ENCODE assay signal across 10 cellular contexts in genomic region chr12:1553987-1554982, GRCh38. TPM values are rescaled to one million over a fixed set of nuclear protein-coding genes. Genes with fewer than 3 reads are reported as not detected.
A peak's percentile ranks its signal among the peaks of the same experiment; 100 is the strongest.
DNase-seq lines count a peak whose midpoint lies in the region; ATAC-seq, FAIRE-seq and TF ChIP-seq lines count a peak whose summit lies in the region.
"Had no signal": no experiment of that assay in that cellular context is flagged by ENCODE, and none has a peak within 500 bp of the region (broad histone marks: within the 10 kb centered on the region; RNA-seq: fewer than 3 reads in every experiment).

No MANE protein-coding gene starts in this region.

- H3K9me3 Mint-ChIP-seq in activated naive CD4-positive, alpha-beta T cell treated with anti-CD3 and anti-CD28 coated beads, Interleukin-2, amount 50 U/mL, for 72 hours, result peaks cover 0 to 9% of the 10 kb centered on the region in 2 donors

- H3K9ac ChIP-seq in kidney (ENCODE audit: low read length in 2 of 2), result no peak overlapping the region

- H3K27ac ChIP-seq in kidney (ENCODE audit: low read depth in 2 of 2, low read length in 2 of 2) (no peak overlapping the region), breast epithelium (no peak overlapping the region)
- H3K27ac ChIP-seq: SK-N-MC had no signal

- H3K9me3 ChIP-seq in kidney (ENCODE audit: control insufficient read depth in 1 of 2, low read length in 2 of 2) (no peaks in the 10 kb centered on the region), breast epithelium (no peaks in the 10 kb centered on the region)

- no peak for TF ChIP-seq POLR2A in breast epithelium (IDR thresholded peaks at IDR 0.05)

- no peak for TF ChIP-seq CTCF in GM13977 (IDR thresholded peaks at IDR 0.05; ENCODE audit: extremely low read depth, insufficient read depth, missing control alignments)
- TF ChIP-seq CTCF in kidney (IDR thresholded peaks at IDR 0.05; ENCODE audit: borderline replicate concordance, extremely low read depth, insufficient read depth), result no peak
- TF ChIP-seq CTCF in breast epithelium (IDR thresholded peaks at IDR 0.05), result no peak

- H3K27me3 ChIP-seq in breast epithelium, result no peaks in the 10 kb centered on the region

- intact Hi-C loops in kidney (cut with DNase I) (no loop called here), breast epithelium (cut with DNase I; ENCODE audit: low total_unique reads) (no loop called here)

- ATAC-seq in GM19397 (IDR thresholded peaks at IDR 0.05; ENCODE audit: unreplicated experiment), result peak; percentile 88
- ATAC-seq in HG03097 (IDR thresholded peaks at IDR 0.05; ENCODE audit: low FRiP score, unreplicated experiment), result peak; percentile 97
- ATAC-seq in activated naive CD4-positive, alpha-beta T cell treated with anti-CD3 and anti-CD28 coated beads, Interleukin-2, amount 50 U/mL, for 72 hours, result peak; percentile 93 to 97

- no peaks in the 10 kb centered on the region for H3K36me3 Mint-ChIP-seq in activated naive CD4-positive, alpha-beta T cell treated with anti-CD3 and anti-CD28 coated beads, Interleukin-2, amount 50 U/mL, for 72 hours

- in situ Hi-C loops in GM13977 (cut with MboI; ENCODE audit: low pct_unique_long_range_greater_than_20kb, low sequenced_read_pairs, unreplicated experiment), result no loop called here

- FAIRE-seq in kidney (lab: Jason Lieb, UNC), result no peak
- FAIRE-seq: colon had no signal

- DNase-seq in GM13977 (ENCODE audit: low spot score), result peak; percentile 88
- peak; percentile 59 to 62 for DNase-seq in activated naive CD4-positive, alpha-beta T cell treated with anti-CD3 and anti-CD28 coated beads, Interleukin-2, amount 50 U/mL, for 72 hours (ENCODE audit: low spot score in 2 of 2)
- DNase-seq in kidney, result no peak
- no peak for DNase-seq in breast epithelium (ENCODE audit: low spot score in 2 of 2)
- no peak for DNase-seq in COR-L47 (lab: John Stamatoyannopoulos, UW)
- DNase-seq in hypothalamus (lab: John Stamatoyannopoulos, UW), result no peak

- H3K4me3 ChIP-seq in kidney (ENCODE audit: low read length in 2 of 2) (no peak overlapping the region), breast epithelium (no peak overlapping the region)
- H3K4me3 ChIP-seq: SK-N-MC had no signal

- H3K4me1 ChIP-seq in kidney (ENCODE audit: control insufficient read depth in 1 of 2, insufficient read depth in 1 of 2, low read depth in 1 of 2, low read length in 2 of 2), result no peaks in the 10 kb centered on the region
- no peaks in the 10 kb centered on the region for H3K4me1 ChIP-seq in breast epithelium

- peak overlapping the region in 1 of 2 donors; percentile 17 for H3K27ac Mint-ChIP-seq in activated naive CD4-positive, alpha-beta T cell treated with anti-CD3 and anti-CD28 coated beads, Interleukin-2, amount 50 U/mL, for 72 hours

- H3K36me3 ChIP-seq in kidney (ENCODE audit: control insufficient read depth in 1 of 2, insufficient read depth in 2 of 2, low read length in 2 of 2), result no peaks in the 10 kb centered on the region
- H3K36me3 ChIP-seq in breast epithelium, result no peaks in the 10 kb centered on the region

RNA-seq across cellular contexts. Expression of gene FBXL14, which starts 40.1 kb away (rescaled TPM):
- total RNA-seq in activated naive CD4-positive, alpha-beta T cell treated with anti-CD3 and anti-CD28 coated beads, Interleukin-2, amount 50 U/mL, for 72 hours, result 10 to 100 TPM; 21.7 to 25.3 TPM
- total RNA-seq in kidney (17.9 TPM), breast epithelium (10 to 100 TPM in 1 of 3 donors, 1 to 10 TPM in 2; 8.2 to 12.9 (median 8.5) TPM)
- 5.3 TPM for polyA plus RNA-seq in kidney (ENCODE audit: insufficient read depth, low read depth, low replicate concordance)

Comparison
In these comparisons a context has a peak if more than half of its experiments do, and no peak if none do; other contexts are left out.
1. DNase-seq: peak in GM13977 (single experiment) and activated naive CD4-positive, alpha-beta T cell treated with anti-CD3 and anti-CD28 coated beads, Interleukin-2, amount 50 U/mL, for 72 hours (2 of 2); none in kidney (single experiment), breast epithelium (0 of 2), COR-L47 (single experiment) and hypothalamus (0 of 51).
2. Peak in every context shown above with its lines, with median percentiles within 50 percentile points of each other: ATAC-seq.